Comparison of ENCODE assay signal across 1 cellular context in genomic region chr1:235069577-235070563, GRCh38.
TF ChIP-seq lines count a peak whose summit lies in the region.

No MANE protein-coding gene starts in this region.

TF ChIP-seq in HepG2, 621 proteins besides CTCF, POLR2A, EP300 and RAD21 (continued from another document and continues in another):
- TF ChIP-seq USF2 (IDR thresholded peaks at IDR 0.05; ENCODE audit: low read depth, low read length) (peak; percentile 45; the same call in 1 of the 2 replicates), USF2 (CRISPR knock-in tag; IDR thresholded peaks at IDR 0.05; ENCODE audit: borderline replicate concordance) (no peak), SNAPC5 (CRISPR knock-in tag; IDR thresholded peaks at IDR 0.05; ENCODE audit: borderline replicate concordance) (no peak), MTF2 (CRISPR knock-in tag; IDR thresholded peaks at IDR 0.05; ENCODE audit: borderline replicate concordance) (no peak; the same call in 1 of the 2 replicates), NFYC (CRISPR knock-in tag; IDR thresholded peaks at IDR 0.05) (no peak; the same call in 1 of the 2 replicates), ZNF691 (CRISPR knock-in tag; IDR thresholded peaks at IDR 0.05; ENCODE audit: borderline replicate concordance, low read depth) (no peak; the same call in 1 of the 2 replicates), ZBTB33 (CRISPR knock-in tag; IDR thresholded peaks at IDR 0.05) (peak; percentile 60; the same call in 1 of the 2 replicates), IRF2 (CRISPR knock-in tag; IDR thresholded peaks at IDR 0.05) (no peak; the same call in 1 of the 2 replicates), ZBTB3 (CRISPR knock-in tag; IDR thresholded peaks at IDR 0.05; ENCODE audit: borderline replicate concordance, low read depth) (no peak), ZSCAN25 (CRISPR knock-in tag; IDR thresholded peaks at IDR 0.05) (no peak), ZNF24 (IDR thresholded peaks at IDR 0.05) (no peak; the same call in 1 of the 2 replicates), LRRFIP1 (CRISPR knock-in tag; conservative IDR thresholded peaks at IDR 0.05) (no peak), TBX3 (IDR thresholded peaks at IDR 0.05; ENCODE audit: borderline replicate concordance) (0 out of 2 replicates have a peak, but pooled peaks have one; percentile 49), CBFB (CRISPR knock-in tag; IDR thresholded peaks at IDR 0.05) (no peak), ZNF441 (CRISPR knock-in tag; IDR thresholded peaks at IDR 0.05; ENCODE audit: borderline replicate concordance) (peak; percentile 79; the same call in 1 of the 2 replicates), AKNA (CRISPR knock-in tag; IDR thresholded peaks at IDR 0.05; ENCODE audit: borderline replicate concordance) (no peak), CCDC6 (CRISPR knock-in tag; IDR thresholded peaks at IDR 0.05) (no peak; the same call in 1 of the 2 replicates), ZNF878 (CRISPR knock-in tag; IDR thresholded peaks at IDR 0.05) (peak; percentile 57), ZNF576 (CRISPR knock-in tag; IDR thresholded peaks at IDR 0.05) (no peak), MED13 (CRISPR knock-in tag; IDR thresholded peaks at IDR 0.05) (peak; percentile 46; the same call in 1 of the 2 replicates), GFI1 (CRISPR knock-in tag; IDR thresholded peaks at IDR 0.05; ENCODE audit: borderline replicate concordance) (no peak), ATAD3A (CRISPR knock-in tag; IDR thresholded peaks at IDR 0.05) (no peak), ZSCAN20 (CRISPR knock-in tag; IDR thresholded peaks at IDR 0.05; ENCODE audit: borderline replicate concordance) (no peak), ZNF264 (CRISPR knock-in tag; IDR thresholded peaks at IDR 0.05) (peak; percentile 71; the same call in 1 of the 2 replicates), ZNF468 (CRISPR knock-in tag; IDR thresholded peaks at IDR 0.05) (no peak), PHF20 (CRISPR knock-in tag; IDR thresholded peaks at IDR 0.05) (peak; percentile 53; the same call in 1 of the 2 replicates), ZMYM3 (CRISPR knock-in tag; IDR thresholded peaks at IDR 0.05) (peak; percentile 85), PPARG (CRISPR knock-in tag; conservative IDR thresholded peaks at IDR 0.05) (no peak; the same call in none of the 2 replicates), FOXO4 (CRISPR knock-in tag; conservative IDR thresholded peaks at IDR 0.05) (no peak), ZNF772 (CRISPR knock-in tag; IDR thresholded peaks at IDR 0.05) (peak; percentile 78), RFX3 (CRISPR knock-in tag; IDR thresholded peaks at IDR 0.05) (no peak), PAF1 (CRISPR knock-in tag; IDR thresholded peaks at IDR 0.05) (no peak; the same call in 1 of the 2 replicates), ZNF792 (CRISPR knock-in tag; IDR thresholded peaks at IDR 0.05) (peak; percentile 83), ZNF879 (CRISPR knock-in tag; IDR thresholded peaks at IDR 0.05) (no peak), ZNF639 (CRISPR knock-in tag; conservative IDR thresholded peaks at IDR 0.05) (no peak), ZHX1 (CRISPR knock-in tag; IDR thresholded peaks at IDR 0.05; ENCODE audit: low read depth) (no peak), RFXAP (CRISPR knock-in tag; IDR thresholded peaks at IDR 0.05; ENCODE audit: borderline replicate concordance) (0 out of 2 replicates have a peak, but pooled peaks have one; percentile 10), ATRX (CRISPR knock-in tag; IDR thresholded peaks at IDR 0.05; ENCODE audit: borderline replicate concordance) (no peak), ZC3H13 (CRISPR knock-in tag; IDR thresholded peaks at IDR 0.05) (peak; percentile 50; the same call in 1 of the 2 replicates), SUZ12 (IDR thresholded peaks at IDR 0.05; ENCODE audit: low read depth, low read length) (no peak)
